ENCODE assay signal across 5 cellular contexts in genomic region chr3:120364101-120364500, GRCh38.
"Had no signal": no experiment of that assay in that cellular context is flagged by ENCODE, and none has a peak within 500 bp of the region (broad histone marks: within the 10 kb centered on the region; RNA-seq: fewer than 3 reads in every experiment).

No MANE protein-coding gene starts in this region.

- ATAC-seq: GM23338, HepG2, K562 had no signal

- DNase-seq: H9, KG1 had no signal
